Comparison of ENCODE assay signal across 17 cellular contexts in genomic region chr5:37938086-37938852, GRCh38.
DNase-seq lines count a peak whose midpoint lies in the region; ATAC-seq and TF ChIP-seq lines count a peak whose summit lies in the region.
"Had no signal": no experiment of that assay in that cellular context is flagged by ENCODE, and none has a peak within 500 bp of the region (broad histone marks: within the 10 kb centered on the region; RNA-seq: fewer than 3 reads in every experiment).

No MANE protein-coding gene starts in this region.

- no peak overlapping the region for H3K27ac ChIP-seq in neuronal stem cell (replicated peaks; ENCODE audit: low read length)
- H3K27ac ChIP-seq in A673 (ENCODE audit: low read depth, low read length, poor library complexity, severe bottlenecking) = no peak overlapping the region

- no peaks in the 10 kb centered on the region for H4K20me1 ChIP-seq in Loucy (ENCODE audit: insufficient read depth, low read length, poor library complexity, severe bottlenecking)

- no peak overlapping the region for H4K8ac ChIP-seq in neuronal stem cell (ENCODE audit: low read depth, low read length)

- H3K4me1 ChIP-seq in Loucy (ENCODE audit: insufficient read depth, low read length, poor library complexity, severe bottlenecking) = no peaks in the 10 kb centered on the region
- H3K4me1 ChIP-seq in neuronal stem cell (ENCODE audit: control insufficient read depth in 2 of 2, insufficient read depth in 1 of 2, low read depth in 1 of 2, low read length in 2 of 2) = peaks cover 0 to 3% of the 10 kb centered on the region in 2 donors
- no peaks in the 10 kb centered on the region for H3K4me1 ChIP-seq in A673 (ENCODE audit: insufficient read depth, low read length, poor library complexity, severe bottlenecking)

- H3K23ac ChIP-seq in neuronal stem cell (ENCODE audit: low read depth, low read length, poor library complexity) = no peak overlapping the region

- no peak overlapping the region for H2BK12ac ChIP-seq in neuronal stem cell (ENCODE audit: low read length)

- H4K91ac ChIP-seq in neuronal stem cell (ENCODE audit: low read depth, low read length, poor library complexity) = no peak overlapping the region

- no peak overlapping the region for H3K4me2 ChIP-seq in Loucy (ENCODE audit: low read depth, low read length, poor library complexity, severe bottlenecking)
- no peak overlapping the region for H3K4me2 ChIP-seq in neuronal stem cell (ENCODE audit: insufficient read depth, low read length, poor library complexity, severe bottlenecking)

- H3K27me3 ChIP-seq in Loucy (ENCODE audit: insufficient read depth, low read length, poor library complexity, severe bottlenecking) (peaks cover 2% of the 10 kb centered on the region), neuronal stem cell (ENCODE audit: control insufficient read depth in 3 of 3, insufficient read depth in 3 of 3, low read depth in 1 of 3, low read length in 3 of 3) (no peaks in the 10 kb centered on the region), A673 (replicated peaks; ENCODE audit: insufficient read depth, low read depth, low read length, poor library complexity) (no peaks in the 10 kb centered on the region)

- intact Hi-C loops in A673 (cut with micrococcal nuclease; ENCODE audit: unreplicated experiment) = no loop called here

- H3K36me3 ChIP-seq in Loucy (ENCODE audit: insufficient read depth, low read length) (no peaks in the 10 kb centered on the region), neuronal stem cell (replicated peaks in 1 of 2; ENCODE audit: control insufficient read depth in 2 of 2, insufficient read depth in 2 of 2, low read length in 2 of 2) (no peaks in the 10 kb centered on the region), A673 (ENCODE audit: insufficient read depth, low read length, poor library complexity, severe bottlenecking) (no peaks in the 10 kb centered on the region)

- no peak overlapping the region for H3K14ac ChIP-seq in neuronal stem cell (ENCODE audit: low read length)

- TF ChIP-seq CTCF in Loucy (conservative IDR thresholded peaks at IDR 0.05; ENCODE audit: low read length) = peak; percentile 38; the same call in 1 of the 2 replicates
- no peak for TF ChIP-seq CTCF in A673 (conservative IDR thresholded peaks at IDR 0.05; ENCODE audit: low read depth, low read length)

- POLR2A ChIA-PET in A673 (lab: Charles Lee; ENCODE audit: low non-redundant PET) = no interaction called here

- no peak overlapping the region for H2BK5ac ChIP-seq in neuronal stem cell (ENCODE audit: low read length)

- BruUV-seq in A673 (replicated peaks; lab: Mats Ljungman, UMichigan) = no TSS peak

- no peak overlapping the region for H2BK120ac ChIP-seq in neuronal stem cell (ENCODE audit: low read depth, low read length)

- no peak for ATAC-seq in GM19023 (IDR thresholded peaks at IDR 0.05; ENCODE audit: unreplicated experiment)
- ATAC-seq: T-helper 17 cell had no signal

- in situ Hi-C loops in SK-MEL-5 (cut with HindIII; ENCODE audit: low pct_unique_long_range_greater_than_20kb, low sequenced_read_pairs) = no loop called here

- no peaks in the 10 kb centered on the region for H3F3A ChIP-seq in Loucy (ENCODE audit: low read depth)

- H3K9me2 ChIP-seq in Loucy (replicated peaks; ENCODE audit: low read depth, low read length) = no peaks in the 10 kb centered on the region

- no peak overlapping the region for H2AK5ac ChIP-seq in neuronal stem cell (ENCODE audit: low read depth, low read length)

- no peak overlapping the region for H2BK15ac ChIP-seq in neuronal stem cell (ENCODE audit: low read length)

- WGBS in neuronal stem cell (ENCODE audit: extremely low coverage in 2 of 2, insufficient read length in 2 of 2, insufficient replicate concordance in 1 of 2), 2 donors = no CpG with 5 or more reads among the region's 4 CpGs

- H3K18ac ChIP-seq in neuronal stem cell (ENCODE audit: low read length) = no peak overlapping the region

- H3K9me3 ChIP-seq in Loucy (ENCODE audit: insufficient read depth, low read depth, low read length) (no peaks in the 10 kb centered on the region), neuronal stem cell (replicated peaks in 1 of 2; ENCODE audit: control insufficient read depth in 2 of 2, insufficient read depth in 1 of 2, low read depth in 1 of 2, low read length in 2 of 2) (no peaks in the 10 kb centered on the region), A673 (ENCODE audit: low read depth, low read length, poor library complexity, severe bottlenecking) (no peaks in the 10 kb centered on the region)

- no peak overlapping the region for H3K4ac ChIP-seq in neuronal stem cell (ENCODE audit: low read length)

- H3K79me2 ChIP-seq in Loucy (ENCODE audit: insufficient read depth, low read length) = no peaks in the 10 kb centered on the region

- H3K9ac ChIP-seq in Loucy (ENCODE audit: low read depth, low read length, poor library complexity, severe bottlenecking) (no peak overlapping the region), neuronal stem cell (ENCODE audit: low read depth, low read length, poor library complexity) (no peak overlapping the region)

- DNase-seq in NCI-H2171 (lab: John Stamatoyannopoulos, UW) = peak; percentile 82
- DNase-seq in SK-MEL-5 (ENCODE audit: low read depth, low spot score) = peak; percentile 23
- DNase-seq in neuronal stem cell (ENCODE audit: low spot score) = peak; percentile 4
- DNase-seq in anterior cingulate cortex (lab: John Stamatoyannopoulos, UW) = no peak
- no peak for DNase-seq in A673 (ENCODE audit: low spot score)
- DNase-seq: CD4-positive, alpha-beta T cell; DND-41; GOT3; Kasumi-1; NCI-H1105 treated with DMSO at 0.1 percent for 48 hours; NCI-H187 treated with DMSO at 0.1 percent for 48 hours; NCI-H526 treated with DMSO at 0.1 percent for 48 hours; RPMI8226; SIG-M5; T-helper 17 cell had no signal

- CTCF ChIA-PET in A673 (lab: Charles Lee) = no interaction called here

- no peak overlapping the region for H3K4me3 ChIP-seq in Loucy (ENCODE audit: low read length, poor library complexity, severe bottlenecking)
- no peak overlapping the region for H3K4me3 ChIP-seq in neuronal stem cell (ENCODE audit: low read length in 2 of 2)
- no peak overlapping the region for H3K4me3 ChIP-seq in A673 (ENCODE audit: low read depth, low read length, poor library complexity, severe bottlenecking)

- H2AFZ ChIP-seq in Loucy (ENCODE audit: low read length) (no peak overlapping the region), neuronal stem cell (ENCODE audit: low read length) (no peak overlapping the region)

- H3K79me1 ChIP-seq in neuronal stem cell (ENCODE audit: low read depth, low read length) = no peaks in the 10 kb centered on the region

Comparison
In these comparisons a context has a peak if more than half of its experiments do, and no peak if none do; other contexts are left out.
1. DNase-seq: peak in NCI-H2171 (single experiment), SK-MEL-5 (single experiment) and neuronal stem cell (single experiment); none in anterior cingulate cortex (0 of 58) and A673 (single experiment).